ENCODE assay signal across 2 cellular contexts in genomic region chr22:17063372-17064106, GRCh38.
TF ChIP-seq lines count a peak whose summit lies in the region.

No MANE protein-coding gene starts in this region.

TF ChIP-seq in liver, 16 proteins besides CTCF, POLR2A, EP300 and RAD21:
- no peak for TF ChIP-seq HNF4G (IDR thresholded peaks at IDR 0.05)
- TF ChIP-seq SP1 (IDR thresholded peaks at IDR 0.05) = peak; percentile 27

TF ChIP-seq in HepG2, 621 proteins besides CTCF, POLR2A, EP300 and RAD21:
- TF ChIP-seq AHDC1 (CRISPR knock-in tag; IDR thresholded peaks at IDR 0.05; ENCODE audit: borderline replicate concordance) (no peak), NPAS2 (CRISPR knock-in tag; IDR thresholded peaks at IDR 0.05; ENCODE audit: borderline replicate concordance) (no peak), PBX3 (CRISPR knock-in tag; IDR thresholded peaks at IDR 0.05; ENCODE audit: borderline replicate concordance) (no peak), PCBP1 (IDR thresholded peaks at IDR 0.05; ENCODE audit: borderline replicate concordance, low read depth, low read length) (no peak), GPBP1L1 (CRISPR knock-in tag; IDR thresholded peaks at IDR 0.05) (no peak), ZNF276 (CRISPR knock-in tag; IDR thresholded peaks at IDR 0.05; ENCODE audit: low read depth) (no peak), SMARCE1 (IDR thresholded peaks at IDR 0.05; ENCODE audit: borderline replicate concordance) (no peak), HMG20A (CRISPR knock-in tag; IDR thresholded peaks at IDR 0.05; ENCODE audit: borderline replicate concordance) (no peak), MTERF4 (CRISPR knock-in tag; IDR thresholded peaks at IDR 0.05) (no peak), KDM5A (IDR thresholded peaks at IDR 0.05; ENCODE audit: borderline replicate concordance, low read length) (no peak), TGIF2 (CRISPR knock-in tag; IDR thresholded peaks at IDR 0.05) (no peak), ZNF230 (CRISPR knock-in tag; IDR thresholded peaks at IDR 0.05) (no peak), WIZ (CRISPR knock-in tag; IDR thresholded peaks at IDR 0.05) (no peak), RFX5 (IDR thresholded peaks at IDR 0.05; ENCODE audit: low read depth, low read length) (no peak), GTF3A (CRISPR knock-in tag; conservative IDR thresholded peaks at IDR 0.05) (no peak), HMG20B (CRISPR knock-in tag; conservative IDR thresholded peaks at IDR 0.05) (no peak), ZIK1 (CRISPR knock-in tag; IDR thresholded peaks at IDR 0.05; ENCODE audit: borderline replicate concordance, low read depth) (no peak), PHF20 (CRISPR knock-in tag; IDR thresholded peaks at IDR 0.05) (no peak)
